ENCODE assay signal across 8 cellular contexts in the genomic region with DNA sequence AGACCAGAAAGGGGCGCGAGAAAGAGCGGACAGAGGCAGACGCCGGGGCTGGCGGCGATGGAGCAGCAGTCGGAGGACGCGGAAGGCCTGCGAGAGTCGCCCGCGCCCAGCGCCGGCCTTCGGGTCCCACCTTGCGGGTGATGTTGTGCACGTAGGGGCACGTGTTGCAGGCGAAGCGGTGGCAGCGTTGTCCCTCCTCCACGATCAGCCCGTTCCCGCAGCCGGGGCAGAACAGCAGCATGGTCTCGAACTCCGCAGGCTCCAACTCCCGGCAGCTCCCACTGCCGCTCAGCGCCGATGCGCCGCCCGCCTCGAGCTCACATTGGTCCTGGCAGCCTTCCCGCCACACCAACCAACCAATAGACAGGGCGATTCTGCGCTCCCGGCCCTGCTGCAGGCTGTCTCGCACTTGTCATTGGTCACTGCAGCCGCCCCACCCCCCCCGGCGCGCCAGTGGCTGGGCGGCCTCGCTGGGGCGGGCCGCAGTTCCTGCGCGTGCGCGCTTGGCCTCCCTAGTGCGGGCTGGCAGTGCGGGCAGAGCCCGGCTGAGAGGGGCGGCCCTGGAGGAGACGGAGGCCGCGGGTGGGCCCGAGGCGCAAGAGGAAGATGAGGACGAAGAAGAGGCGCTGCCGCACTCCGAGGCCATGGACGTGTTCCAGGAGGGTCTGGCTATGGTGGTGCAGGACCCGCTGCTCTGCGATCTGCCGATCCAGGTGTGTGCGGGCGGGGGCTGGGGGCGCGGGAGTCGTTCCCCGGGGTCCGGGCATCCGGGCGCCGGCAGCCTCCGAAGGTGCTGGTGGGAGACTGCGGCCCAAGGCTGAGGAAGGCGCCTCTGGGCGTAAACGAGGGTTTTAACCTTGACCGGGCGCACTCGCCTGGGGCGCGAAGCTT. TPM values are rescaled to one million over a fixed set of nuclear protein-coding genes. Genes with fewer than 3 reads are reported as not detected.
DNase-seq lines count a peak whose midpoint lies in the region; ATAC-seq and TF ChIP-seq lines count a peak whose summit lies in the region.

POLR3K (minus strand) TSS at position 263 of the 891 bp plus-strand sequence; CDS start at position 241, 22 bp downstream.
SNRNP25 (plus strand) TSS at position 483 of the 891 bp plus-strand sequence; CDS start at position 672, 189 bp downstream.

- POLR2A ChIA-PET in T-cell (lab: Charles Lee): no interaction called here

- peaks cover 28 to 31% (median 28%) of the 10 kb centered on the region in 3 donors for H3K4me1 Mint-ChIP-seq in T-cell
- peaks cover 4% of the 10 kb centered on the region for H3K4me1 Mint-ChIP-seq in progenitor cell of endocrine pancreas (ENCODE audit: low read depth)

- intact Hi-C loops in left ventricle myocardium inferior (cut with micrococcal nuclease): no loop called here

- H3K27me3 Mint-ChIP-seq in T-cell (no peaks in the 10 kb centered on the region), progenitor cell of endocrine pancreas (no peaks in the 10 kb centered on the region)

- H3K4me3 Mint-ChIP-seq in T-cell (peak within 1 kb of the TSS; percentile 97 to 98 (median 97)), progenitor cell of endocrine pancreas (ENCODE audit: low read depth) (peak within 1 kb of the TSS; percentile 84)

- H3K36me3 ChIP-seq in left ventricle myocardium inferior: peaks cover 49% of the 10 kb centered on the region

- peaks cover 18% of the 10 kb centered on the region for H3K36me3 Mint-ChIP-seq in T-cell
- H3K36me3 Mint-ChIP-seq in progenitor cell of endocrine pancreas (ENCODE audit: insufficient read depth): peaks cover 16% of the 10 kb centered on the region

- H3K27ac ChIP-seq in adipose tissue (ENCODE audit: low read depth, low read length): no peak within 1 kb of the TSS
- peak within 1 kb of the TSS; percentile 91 for H3K27ac ChIP-seq in left ventricle myocardium inferior (replicated peaks)

- in situ Hi-C loops in GM13976 (cut with MboI; ENCODE audit: low sequenced_read_pairs, unreplicated experiment): no loop called here

- no peaks in the 10 kb centered on the region for H3K9me3 Mint-ChIP-seq in T-cell
- no peaks in the 10 kb centered on the region for H3K9me3 Mint-ChIP-seq in progenitor cell of endocrine pancreas (ENCODE audit: low read depth)

- H3K9me3 ChIP-seq in left ventricle myocardium inferior (replicated peaks): no peaks in the 10 kb centered on the region

- no peaks in the 10 kb centered on the region for H3K27me3 ChIP-seq in left ventricle myocardium inferior (ENCODE audit: low read depth)

- ATAC-seq in HG02852 (IDR thresholded peaks at IDR 0.05; ENCODE audit: unreplicated experiment) (peak; percentile 95), T-cell (replicated peaks in 1 of 4) (peak; percentile 95 to 97 (median 96))

- DNase-seq in GM13976 (ENCODE audit: low spot score) (peak; percentile 99), NCI-H146 (lab: John Stamatoyannopoulos, UW) (peak; percentile 98), T-cell (peak; percentile 90 to 99 (median 98)), left ventricle myocardium inferior (peak; percentile 100), progenitor cell of endocrine pancreas (ENCODE audit: low spot score, unreplicated experiment) (peak; percentile 97), ureter (ENCODE audit: low spot score) (peak; percentile 99)

- peak within 1 kb of the TSS; percentile 87 to 93 for H3K27ac Mint-ChIP-seq in T-cell
- peak within 1 kb of the TSS; percentile 94 for H3K27ac Mint-ChIP-seq in progenitor cell of endocrine pancreas

- WGBS in adipose tissue, 3 donors: 0 to 1% (median 1%) methylated on average over 86 to 91 of the region's 91 CpGs

- peak within 1 kb of the TSS; percentile 98 for H3K4me3 ChIP-seq in left ventricle myocardium inferior

- H3K4me1 ChIP-seq in left ventricle myocardium inferior: peaks cover 34% of the 10 kb centered on the region

- CTCF ChIA-PET in T-cell (lab: Charles Lee): interaction anchor here in 1 of 2 donors (1.1 to 1.4 kb wide), 2 partner anchors 43 to 53 kb away, joined by 11 to 12 read pairs; no protein-coding TSS in a partner anchor

- TF ChIP-seq CTCF in GM13976 (IDR thresholded peaks at IDR 0.05; ENCODE audit: borderline replicate concordance, control extremely low read depth, extremely low read depth, insufficient read depth, missing control alignments): no peak
- no peak for TF ChIP-seq CTCF in left ventricle myocardium inferior (IDR thresholded peaks at IDR 0.05; ENCODE audit: borderline replicate concordance)
- TF ChIP-seq CTCF in progenitor cell of endocrine pancreas (IDR thresholded peaks at IDR 0.05; ENCODE audit: unreplicated experiment): no peak

RNA-seq across cellular contexts. Expression of gene POLR3K, which starts in this region (rescaled TPM):
- total RNA-seq in T-cell (10 to 100 TPM; 11.1 to 24.3 (median 21.3) TPM), left ventricle myocardium inferior (11.7 TPM), progenitor cell of endocrine pancreas (11.1 and 13.9 TPM in 2 replicates), ureter (14.9 TPM)
- 10 to 100 TPM in 1 of 3 donors, 1 to 10 TPM in 2; 7.8 to 11.2 (median 9.8) TPM for polyA plus RNA-seq in adipose tissue

RNA-seq across cellular contexts. Expression of gene SNRNP25, which starts in this region (rescaled TPM):
- 10 to 100 TPM in 2 of 5 donors, 1 to 10 TPM in 3; 6.8 to 11.4 (median 9.0) TPM for total RNA-seq in T-cell
- polyA plus RNA-seq in adipose tissue: 10 to 100 TPM; 12.7 to 30.4 (median 26.9) TPM
- 71.2 TPM for total RNA-seq in left ventricle myocardium inferior
- 52.0 and 53.9 TPM in 2 replicates for total RNA-seq in progenitor cell of endocrine pancreas
- total RNA-seq in ureter: 16.8 TPM
